Comparison of ENCODE assay signal across 25 cellular contexts in the genomic region with DNA sequence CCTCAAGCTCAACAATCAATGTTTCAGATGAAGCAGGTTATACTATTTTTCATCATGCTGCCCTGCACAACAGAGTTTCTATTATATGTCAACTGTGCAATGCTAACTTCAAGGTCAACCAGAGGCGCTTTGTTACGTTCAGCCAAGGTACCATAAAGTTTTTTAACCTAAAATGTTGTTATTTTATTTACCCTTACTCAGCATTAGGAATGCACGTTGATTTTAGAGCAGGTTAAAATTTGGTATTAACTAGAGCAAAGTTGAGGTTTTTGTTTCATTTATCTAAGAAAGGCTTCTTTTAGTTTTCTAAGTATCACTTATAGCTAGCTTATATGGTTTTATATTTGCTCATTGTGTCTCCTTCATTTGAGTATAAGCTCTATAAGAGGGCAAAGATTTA. TPM values are rescaled to one million over a fixed set of nuclear protein-coding genes. Genes with fewer than 3 reads are reported as not detected.
DNase-seq lines count a peak whose midpoint lies in the region; ATAC-seq, FAIRE-seq and TF ChIP-seq lines count a peak whose summit lies in the region.
"Had no signal": no experiment of that assay in that cellular context is flagged by ENCODE, and none has a peak within 500 bp of the region (broad histone marks: within the 10 kb centered on the region; RNA-seq: fewer than 3 reads in every experiment).

No MANE protein-coding gene starts in this region.

- H2AK5ac ChIP-seq in mesendoderm (ENCODE audit: low read length) = no peak overlapping the region

- no TSS peak for BruUV-seq in HepG2 (replicated peaks; lab: Mats Ljungman, UMichigan)

- no peak overlapping the region for H2BK15ac ChIP-seq in mesendoderm (replicated peaks; ENCODE audit: low read depth)

- intact Hi-C loops in HepG2 (cut with micrococcal nuclease; ENCODE audit: unreplicated experiment) (loop anchor here (5.0 kb wide), 1 partner anchor 66 kb away; a partner anchor contains a TSS), right lobe of liver (cut with DNase I) (no loop called here)

- H3K23ac ChIP-seq in mesendoderm (ENCODE audit: low read length) = no peak overlapping the region

- FAIRE-seq in HepG2 (lab: Jason Lieb, UNC) = no peak
- FAIRE-seq: GM12878, GM12892, GM18507 had no signal

- in situ Hi-C loops in HepG2 (cut with HindIII; ENCODE audit: extremely low pct_ligation_motif_present, low pct_unique_long_range_greater_than_20kb) = no loop called here

- DNase-seq in HepG2 (ENCODE audit: low spot score) (no peak), right lobe of liver (no peak), T-helper 17 cell (no peak), mesendoderm (no peak)
- DNase-seq: 8988T; ACHN; BE2C; C1 segment of cervical spinal cord; CD4-positive, alpha-beta memory T cell; CD4-positive, CD25-positive, alpha-beta regulatory T cell; CD8-positive, alpha-beta memory T cell; COR-L47; DMS 273 treated with DMSO at 0.1 percent for 48 hours; DMS153; DMS53; DMS79; DND-41; EL; GDM1 had no signal

- no peak overlapping the region for H3K4ac ChIP-seq in mesendoderm (ENCODE audit: low read depth, low read length)

- H3K36me3 Mint-ChIP-seq in T-helper 17 cell (ENCODE audit: low read depth) = no peaks in the 10 kb centered on the region

- H4K20me1 ChIP-seq in HepG2 (ENCODE audit: insufficient read depth, low read length) = no peaks in the 10 kb centered on the region
- H4K20me1 ChIP-seq: BLaER1 had no signal

- no peak for TF ChIP-seq RAD21 in HepG2 (CRISPR knock-in tag; IDR thresholded peaks at IDR 0.05)

- H2AFZ ChIP-seq in HepG2 (ENCODE audit: low read length) = no peak overlapping the region

- peaks cover 4% of the 10 kb centered on the region for H3K4me1 Mint-ChIP-seq in T-helper 17 cell
- H3K4me1 Mint-ChIP-seq: CD4-positive, alpha-beta memory T cell had no signal

- H2BK120ac ChIP-seq in mesendoderm (ENCODE audit: low read depth, low read length) = no peak overlapping the region

- H2BK5ac ChIP-seq in mesendoderm (ENCODE audit: low read length) = no peak overlapping the region

- no peak overlapping the region for H3K56ac ChIP-seq in mesendoderm (ENCODE audit: low read length)

- WGBS in HepG2 (ENCODE audit: low lambda C conversion rate) = 84% methylated on average over 3 of the region's 3 CpGs
- WGBS in right lobe of liver (ENCODE audit: insufficient coverage, low coverage, low lambda C conversion rate, missing lambda C conversion rate) = 69% methylated on average over 3 of the region's 3 CpGs
- WGBS in mesendoderm (ENCODE audit: extremely low coverage, insufficient coverage, low lambda C conversion rate) = no CpG with 5 or more reads among the region's 3 CpGs

- H3K4me3 Mint-ChIP-seq in T-helper 17 cell = no peak overlapping the region
- H3K4me3 Mint-ChIP-seq: CD14-positive monocyte; CD4-positive, alpha-beta memory T cell; CD4-positive, CD25-positive, alpha-beta regulatory T cell; CD8-positive, alpha-beta memory T cell had no signal

- CTCF ChIA-PET in HepG2 (lab: Yijun Ruan, JAX; ENCODE audit: low intra/inter-chr PET ratio, low total read pairs) = interaction anchor here (1.2 kb wide), 1 partner anchor 22 kb away, joined by 3 read pairs; a partner anchor contains a TSS

- no peaks in the 10 kb centered on the region for H3K79me1 ChIP-seq in mesendoderm (ENCODE audit: low read length)

- TF ChIP-seq CTCF in HepG2 (CRISPR knock-in tag; IDR thresholded peaks at IDR 0.05) (no peak), right lobe of liver (IDR thresholded peaks at IDR 0.05) (no peak)

- H3K79me2 ChIP-seq in HepG2 (ENCODE audit: insufficient read depth, low read length) (no peaks in the 10 kb centered on the region), mesendoderm (ENCODE audit: control insufficient read depth, insufficient read depth, low read length) (no peaks in the 10 kb centered on the region)

- H3K4me1 ChIP-seq in HepG2 (ENCODE audit: insufficient read depth, low read length) (no peaks in the 10 kb centered on the region), right lobe of liver (peaks cover 0 to 7% (median 0%) of the 10 kb centered on the region in 4 donors), mesendoderm (ENCODE audit: control insufficient read depth, low read depth, low read length) (no peaks in the 10 kb centered on the region)
- H3K4me1 ChIP-seq: BE2C, BLaER1 had no signal

- no peaks in the 10 kb centered on the region for H3K27me3 Mint-ChIP-seq in T-helper 17 cell
- H3K27me3 Mint-ChIP-seq: CD4-positive, alpha-beta memory T cell; CD4-positive, CD25-positive, alpha-beta regulatory T cell; CD8-positive, alpha-beta memory T cell had no signal

- no peak overlapping the region for H4K8ac ChIP-seq in mesendoderm (ENCODE audit: low read depth, low read length)

- H4K5ac ChIP-seq in mesendoderm (ENCODE audit: low read length) = no peak overlapping the region

- TF ChIP-seq EP300 in HepG2 (IDR thresholded peaks at IDR 0.05; ENCODE audit: low read depth in 2 of 2, low read length in 2 of 2) (no peak), HepG2 (CRISPR knock-in tag; IDR thresholded peaks at IDR 0.05; ENCODE audit: borderline replicate concordance) (no peak)

- H3K27me3 ChIP-seq in HepG2 (ENCODE audit: control insufficient read depth in 1 of 2, insufficient read depth in 2 of 2, low read length in 2 of 2) (no peaks in the 10 kb centered on the region), right lobe of liver (no peaks in the 10 kb centered on the region), mesendoderm (ENCODE audit: insufficient read depth, low read length, poor library complexity) (no peaks in the 10 kb centered on the region)
- H3K27me3 ChIP-seq: BE2C, BLaER1 had no signal

- H3K27ac ChIP-seq in HepG2 (ENCODE audit: extremely low read length, insufficient read depth, low read length) (no peak overlapping the region), right lobe of liver (no peak overlapping the region), mesendoderm (ENCODE audit: low read depth, low read length) (no peak overlapping the region)
- H3K27ac ChIP-seq: BLaER1 had no signal

- H3K4me2 ChIP-seq in HepG2 (ENCODE audit: low read depth, low read length) (no peak overlapping the region), mesendoderm (ENCODE audit: low read length) (no peak overlapping the region)
- H3K4me2 ChIP-seq: BLaER1 had no signal

- no peaks in the 10 kb centered on the region; a peak in 1 of 5 replicates for H3K36me3 ChIP-seq in HepG2 (replicated peaks in 1 of 2; ENCODE audit: control insufficient read depth in 1 of 2, insufficient read depth in 2 of 2, low read length in 2 of 2)
- H3K36me3 ChIP-seq in right lobe of liver = no peaks in the 10 kb centered on the region
- no peaks in the 10 kb centered on the region for H3K36me3 ChIP-seq in mesendoderm (ENCODE audit: control insufficient read depth, insufficient read depth, low read length)
- H3K36me3 ChIP-seq: BE2C, BLaER1 had no signal

- ATAC-seq in HepG2 (no peak), right lobe of liver (no peak), T-helper 17 cell (no peak), GM19467 (IDR thresholded peaks at IDR 0.05; ENCODE audit: unreplicated experiment) (no peak)
- ATAC-seq: GM12878 had no signal

- no peak overlapping the region for H3K4me3 ChIP-seq in HepG2 (replicated peaks in 1 of 3; ENCODE audit: insufficient read depth in 1 of 3, low read depth in 2 of 3, low read length in 3 of 3)
- no peak overlapping the region for H3K4me3 ChIP-seq in right lobe of liver
- H3K4me3 ChIP-seq in mesendoderm (ENCODE audit: low read length) = no peak overlapping the region
- H3K4me3 ChIP-seq: BLaER1, GM12878 had no signal

- no peaks in the 10 kb centered on the region for H3K9me3 ChIP-seq in HepG2 (ENCODE audit: low read length)
- no peaks in the 10 kb centered on the region for H3K9me3 ChIP-seq in right lobe of liver
- no peaks in the 10 kb centered on the region for H3K9me3 ChIP-seq in T-helper 17 cell (ENCODE audit: control insufficient read depth, low read length, poor library complexity, severe bottlenecking)
- H3K9me3 ChIP-seq: BE2C, BLaER1 had no signal

- no peak for TF ChIP-seq POLR2A in HepG2 (IDR thresholded peaks at IDR 0.05; ENCODE audit: insufficient read depth in 1 of 2, low read depth in 2 of 2, low read length in 2 of 2)
- no peak for TF ChIP-seq POLR2A in right lobe of liver (IDR thresholded peaks at IDR 0.05)

- H3K18ac ChIP-seq in mesendoderm (ENCODE audit: low read length) = no peak overlapping the region

- peak overlapping the region; percentile 1 for H3K27ac Mint-ChIP-seq in T-helper 17 cell
- H3K27ac Mint-ChIP-seq: CD14-positive monocyte; CD4-positive, CD25-positive, alpha-beta regulatory T cell had no signal

- POLR2A ChIA-PET in HepG2 (lab: Yijun Ruan, JAX) = interaction anchor here (2.5 kb wide), 1 partner anchor 21 kb away, joined by 6 read pairs; no protein-coding TSS in a partner anchor

- H3K9ac ChIP-seq in HepG2 (ENCODE audit: insufficient read depth, low read depth, low read length) (no peak overlapping the region), mesendoderm (ENCODE audit: low read length) (no peak overlapping the region)
- H3K9ac ChIP-seq: BLaER1 had no signal

RNA-seq across cellular contexts. Expression of a gene that starts 21.8 kb away (rescaled TPM):
- total RNA-seq in HepG2 (2016; rRNA removed; fragmentation: Illumina TruSeq; extraction: Trizol) = 3.0 and 3.6 TPM in 2 replicates
- 10.4 and 13.3 TPM in 2 replicates for total RNA-seq in HepG2 (2016; cell fraction: cytosol; rRNA removed; fragmentation: Illumina TruSeq; extraction: Trizol; ENCODE audit: low read depth)
- 2.7 and 4.7 TPM in 2 replicates for total RNA-seq in HepG2 (2016; cell fraction: insoluble cytoplasmic fraction; rRNA removed; fragmentation: Illumina TruSeq; extraction: Trizol)
- 4.9 and 7.6 TPM in 2 replicates for total RNA-seq in HepG2 (2016; cell fraction: membrane; rRNA removed; fragmentation: Illumina TruSeq; extraction: Trizol)
- 8.9 and 14.3 TPM in 2 replicates for total RNA-seq in HepG2 (2016; cell fraction: nucleus; rRNA removed; fragmentation: Illumina TruSeq; extraction: Trizol)
- 3.8 and 5.0 TPM in 2 replicates for polyA plus RNA-seq in HepG2 (2011; rRNA removed)
- 1.7 and 3.3 TPM in 2 replicates for polyA plus RNA-seq in HepG2 (2011; cell fraction: cytosol; rRNA removed)
- polyA plus RNA-seq in HepG2 (2011; cell fraction: nucleus; rRNA removed) = 3.2 and 4.1 TPM in 2 replicates
- polyA plus RNA-seq in HepG2 (2012) = 2.9 and 4.3 TPM in 2 replicates
- polyA plus RNA-seq in HepG2 (2016; cell fraction: cytosol; fragmentation: Illumina TruSeq; extraction: Trizol; ENCODE audit: low read depth) = 2.8 and 4.3 TPM in 2 replicates
- 2.9 and 3.8 TPM in 2 replicates for polyA plus RNA-seq in HepG2 (2016; cell fraction: insoluble cytoplasmic fraction; fragmentation: Illumina TruSeq; extraction: Trizol; ENCODE audit: low read depth)
- 4.6 and 5.3 TPM in 2 replicates for polyA plus RNA-seq in HepG2 (2016; cell fraction: membrane; fragmentation: Illumina TruSeq; extraction: Trizol; ENCODE audit: low read depth)
- 6.4 and 7.4 TPM in 2 replicates for polyA plus RNA-seq in HepG2 (2016; cell fraction: nucleus; fragmentation: Illumina TruSeq; extraction: Trizol; ENCODE audit: insufficient read depth, low read depth)
- polyA minus RNA-seq in HepG2 (2011; rRNA and poly(A)+ RNA removed; ENCODE audit: low replicate concordance) = 0.37 and 3.8 TPM in 2 replicates
- polyA minus RNA-seq in HepG2 (2011; cell fraction: cytosol; rRNA and poly(A)+ RNA removed) = 2.1 and 2.5 TPM in 2 replicates
- polyA minus RNA-seq in HepG2 (2011; cell fraction: nucleus; rRNA and poly(A)+ RNA removed) = 36.9 and 38.0 TPM in 2 replicates
- total RNA-seq in right lobe of liver = 1 to 10 TPM; 2.9 to 9.2 (median 4.8) TPM
- 10 to 100 TPM in 1 of 2 donors, 1 to 10 TPM in 1; 8.0 to 10.0 TPM for total RNA-seq in T-helper 17 cell
- 0.88 TPM for polyA plus RNA-seq in mesendoderm (2013, experiment 1 of 2)
- polyA plus RNA-seq in mesendoderm (2013, experiment 2 of 2) = 1.1 TPM

RNA-seq across cellular contexts. Expression of a gene that starts 35.0 kb away (rescaled TPM):
- 96.6 and 166 TPM in 2 replicates for total RNA-seq in HepG2 (2016; rRNA removed; fragmentation: Illumina TruSeq; extraction: Trizol)
- 36.4 and 45.6 TPM in 2 replicates for total RNA-seq in HepG2 (2016; cell fraction: cytosol; rRNA removed; fragmentation: Illumina TruSeq; extraction: Trizol; ENCODE audit: low read depth)
- 99.9 and 166 TPM in 2 replicates for total RNA-seq in HepG2 (2016; cell fraction: insoluble cytoplasmic fraction; rRNA removed; fragmentation: Illumina TruSeq; extraction: Trizol)
- 85.2 and 99.8 TPM in 2 replicates for total RNA-seq in HepG2 (2016; cell fraction: membrane; rRNA removed; fragmentation: Illumina TruSeq; extraction: Trizol)
- total RNA-seq in HepG2 (2016; cell fraction: nucleus; rRNA removed; fragmentation: Illumina TruSeq; extraction: Trizol) = 44.0 and 50.3 TPM in 2 replicates
- polyA plus RNA-seq in HepG2 (2011; rRNA removed) = 26.9 and 35.1 TPM in 2 replicates
- 14.0 and 22.3 TPM in 2 replicates for polyA plus RNA-seq in HepG2 (2011; cell fraction: cytosol; rRNA removed)
- polyA plus RNA-seq in HepG2 (2011; cell fraction: nucleus; rRNA removed) = 9.7 and 13.3 TPM in 2 replicates
- polyA plus RNA-seq in HepG2 (2012) = 44.4 and 56.1 TPM in 2 replicates
- 29.3 and 47.9 TPM in 2 replicates for polyA plus RNA-seq in HepG2 (2016; cell fraction: cytosol; fragmentation: Illumina TruSeq; extraction: Trizol; ENCODE audit: low read depth)
- polyA plus RNA-seq in HepG2 (2016; cell fraction: insoluble cytoplasmic fraction; fragmentation: Illumina TruSeq; extraction: Trizol; ENCODE audit: low read depth) = 142 and 145 TPM in 2 replicates
- polyA plus RNA-seq in HepG2 (2016; cell fraction: membrane; fragmentation: Illumina TruSeq; extraction: Trizol; ENCODE audit: low read depth) = 58.2 and 68.6 TPM in 2 replicates
- 60.3 and 61.7 TPM in 2 replicates for polyA plus RNA-seq in HepG2 (2016; cell fraction: nucleus; fragmentation: Illumina TruSeq; extraction: Trizol; ENCODE audit: insufficient read depth, low read depth)
- polyA minus RNA-seq in HepG2 (2011; rRNA and poly(A)+ RNA removed; ENCODE audit: low replicate concordance) = 5.9 and 8.2 TPM in 2 replicates
- polyA minus RNA-seq in HepG2 (2011; cell fraction: cytosol; rRNA and poly(A)+ RNA removed) = 58.7 and 64.4 TPM in 2 replicates
- polyA minus RNA-seq in HepG2 (2011; cell fraction: nucleus; rRNA and poly(A)+ RNA removed) = 32.3 and 35.6 TPM in 2 replicates
- total RNA-seq in right lobe of liver = 10 to 100 TPM; 18.7 to 31.6 (median 27.0) TPM
- total RNA-seq in T-helper 17 cell = 10 to 100 TPM; 34.2 to 40.4 TPM
- 115 TPM for polyA plus RNA-seq in mesendoderm (2013, experiment 1 of 2)
- 114 TPM for polyA plus RNA-seq in mesendoderm (2013, experiment 2 of 2)
